In the genomic region with DNA sequence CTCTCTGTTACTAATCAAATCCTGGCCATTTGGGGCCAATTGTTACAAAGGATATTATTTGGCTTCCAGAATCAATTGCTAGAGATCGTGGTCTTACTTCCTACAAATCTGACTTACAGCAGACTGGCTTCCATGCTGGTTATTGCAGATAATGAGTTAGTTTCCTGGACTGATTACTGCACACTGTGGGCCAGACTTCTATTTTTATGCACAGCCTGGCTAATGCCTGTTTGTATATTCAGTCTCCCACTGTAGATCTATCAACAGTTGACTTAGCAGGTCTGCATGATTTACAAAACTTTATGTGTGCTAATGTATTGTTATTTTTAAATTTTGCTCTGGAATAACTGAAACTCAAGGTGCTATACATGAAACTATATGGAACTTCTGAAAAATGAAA, we compare ENCODE assay signal across 24 cellular contexts.
"Had no signal": no experiment of that assay in that cellular context is flagged by ENCODE, and none has a peak within 500 bp of the region (broad histone marks: within the 10 kb centered on the region; RNA-seq: fewer than 3 reads in every experiment).

No MANE protein-coding gene starts in this region.

- H3K9me3 ChIP-seq: colonic mucosa, gastrocnemius medialis, gastroesophageal sphincter had no signal

- H3K27ac Mint-ChIP-seq: dendritic cell treated with granulocyte-macrophage colony-stimulating factor and Interleukin-4, amounts not matched to agents 40 ng/mL and 50 ng/mL, for 4 days; effector memory CD8-positive, alpha-beta T cell; endodermal cell had no signal

- H3K4me1 ChIP-seq: colonic mucosa, esophagus muscularis mucosa, foreskin keratinocyte, gastroesophageal sphincter had no signal

- H3K4me3 ChIP-seq: colonic mucosa, coronary artery, dorsolateral prefrontal cortex, esophagus muscularis mucosa, esophagus squamous epithelium, gastrocnemius medialis, gastroesophageal sphincter, heart right ventricle had no signal

- H3K9me3 Mint-ChIP-seq: dendritic cell treated with granulocyte-macrophage colony-stimulating factor and Interleukin-4, amounts not matched to agents 40 ng/mL and 50 ng/mL, for 4 days; effector memory CD8-positive, alpha-beta T cell had no signal

- H3K27me3 ChIP-seq: colonic mucosa, dorsolateral prefrontal cortex, esophagus muscularis mucosa, esophagus squamous epithelium, gastrocnemius medialis, gastroesophageal sphincter, heart right ventricle had no signal

- ATAC-seq: effector memory CD8-positive, alpha-beta T cell; esophagus mucosa; foreskin keratinocyte; gastrocnemius medialis; gastroesophageal sphincter had no signal

- H3K36me3 ChIP-seq: colonic mucosa, esophagus muscularis mucosa, esophagus squamous epithelium, gastrocnemius medialis, gastroesophageal sphincter, heart right ventricle had no signal

- H3K27ac ChIP-seq: colonic mucosa, coronary artery, dorsolateral prefrontal cortex, epithelial cell of prostate, esophagus muscularis mucosa, esophagus squamous epithelium, foreskin keratinocyte, gastrocnemius medialis, gastroesophageal sphincter, heart right ventricle had no signal

- DNase-seq: colonic mucosa; cortex of kidney; dermis blood vessel endothelial cell; dorsolateral prefrontal cortex; effector CD4-positive, alpha-beta T cell; effector CD8-positive, alpha-beta T cell; effector memory CD4-positive, alpha-beta T cell; effector memory CD8-positive, alpha-beta T cell; endodermal cell; erythroblast; esophagus squamous epithelium; foreskin fibroblast; foreskin keratinocyte; foreskin melanocyte; gastrocnemius medialis; glutamatergic neuron; head of caudate nucleus; heart right ventricle had no signal
